ENCODE assay signal across 22 cellular contexts in the genomic region with DNA sequence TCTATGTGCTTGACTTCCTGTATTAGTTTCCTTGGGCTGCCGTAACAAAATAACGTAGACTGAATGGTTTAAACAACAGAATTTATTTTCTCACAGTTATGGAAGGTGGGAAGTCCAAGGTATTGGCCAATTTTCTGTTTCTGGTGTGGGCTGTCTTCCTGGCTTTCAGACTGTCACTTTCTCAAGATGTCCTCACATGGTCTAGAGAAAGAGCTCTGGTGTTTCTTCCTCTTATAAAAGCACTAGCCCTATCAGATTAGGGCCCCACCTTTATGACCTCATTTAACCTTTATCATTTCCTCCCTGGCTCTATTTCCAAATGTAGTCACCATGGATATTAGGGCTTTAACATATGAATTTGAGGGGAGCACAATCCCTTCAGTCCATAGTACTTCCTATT.
"Had no signal": no experiment of that assay in that cellular context is flagged by ENCODE, and none has a peak within 500 bp of the region (broad histone marks: within the 10 kb centered on the region; RNA-seq: fewer than 3 reads in every experiment).

No MANE protein-coding gene starts in this region.

- H3K27ac Mint-ChIP-seq: activated CD8-positive, alpha-beta T cell treated with anti-CD3 and anti-CD28 coated beads for 36 hours; activated naive CD8-positive, alpha-beta T cell treated with anti-CD3 and anti-CD28 coated beads, Interleukin-2, amount 10 ng/mL, durations not matched to agents 7 days and 5 days; activated T-cell treated with anti-CD3 and anti-CD28 coated beads, Interleukin-2, amount 50 U/mL, for 72 hours; mesothelial cell of epicardium; T-cell had no signal

- DNase-seq: activated CD4-positive, alpha-beta T cell treated with anti-CD3 and anti-CD28 coated beads for 4 hours; activated CD8-positive, alpha-beta memory T cell treated with anti-CD3 and anti-CD28 coated beads, Interleukin-2, amount 50 U/mL, for 4 hours; activated CD8-positive, alpha-beta T cell treated with anti-CD3 and anti-CD28 coated beads for 36 hours; activated gamma-delta T cell treated with Interleukin-2 at 50 U/mL for 16 hours; activated naive CD8-positive, alpha-beta T cell treated with anti-CD3 and anti-CD28 coated beads, Interleukin-2, amount 10 ng/mL, durations not matched to agents 7 days and 5 days; activated T-cell treated with anti-CD3 and anti-CD28 coated beads, Interleukin-2, amount 50 U/mL, for 72 hours; aorta; gastrocnemius medialis; kidney; occipital lobe; stimulated activated CD4-positive, alpha-beta T cell treated with anti-CD3 and anti-CD28 coated beads, Interleukin-12 subunit alpha, Interleukin-12 subunit beta, amount 100 ng/mL, for 4 hours; stimulated activated CD4-positive, alpha-beta T cell treated with anti-CD3 and anti-CD28 coated beads, Interleukin-4, amount 100 ng/mL, for 1 hour; stimulated activated CD8-positive, alpha-beta memory T cell treated with anti-CD3 and anti-CD28 coated beads, Interleukin-4, amount 100 ng/mL, for 48 hours; stimulated activated naive CD8-positive, alpha-beta T cell treated with anti-CD3 and anti-CD28 coated beads, Interleukin-15, Interleukin-2, amounts not matched to agents 100 U/mL and 50 U/mL, for 24 hours; T-cell; T1000; upper lobe of left lung had no signal

- H3K36me3 ChIP-seq: breast epithelium, gastrocnemius medialis, suprapubic skin had no signal

- H3K27me3 ChIP-seq: breast epithelium, gastrocnemius medialis, suprapubic skin, upper lobe of left lung had no signal

- H3K4me3 Mint-ChIP-seq: activated CD8-positive, alpha-beta T cell treated with anti-CD3 and anti-CD28 coated beads for 36 hours; activated naive CD8-positive, alpha-beta T cell treated with anti-CD3 and anti-CD28 coated beads, Interleukin-2, amount 10 ng/mL, durations not matched to agents 7 days and 5 days; activated T-cell treated with anti-CD3 and anti-CD28 coated beads, Interleukin-2, amount 50 U/mL, for 72 hours; mesothelial cell of epicardium; T-cell had no signal

- H3K9me3 ChIP-seq: breast epithelium, gastrocnemius medialis, suprapubic skin, upper lobe of left lung had no signal

- H3K4me1 ChIP-seq: breast epithelium, gastrocnemius medialis had no signal

- H3K9me3 Mint-ChIP-seq: activated CD8-positive, alpha-beta T cell treated with anti-CD3 and anti-CD28 coated beads for 36 hours; activated naive CD8-positive, alpha-beta T cell treated with anti-CD3 and anti-CD28 coated beads, Interleukin-2, amount 10 ng/mL, durations not matched to agents 7 days and 5 days; activated T-cell treated with anti-CD3 and anti-CD28 coated beads, Interleukin-2, amount 50 U/mL, for 72 hours; T-cell had no signal

- ATAC-seq: activated CD8-positive, alpha-beta T cell treated with anti-CD3 and anti-CD28 coated beads for 36 hours; activated T-cell treated with anti-CD3 and anti-CD28 coated beads, Interleukin-2, amount 50 U/mL, for 72 hours; gastrocnemius medialis; sciatic nerve; stimulated activated naive CD8-positive, alpha-beta T cell treated with anti-CD3 and anti-CD28 coated beads, Interleukin-15, Interleukin-2, amounts not matched to agents 100 U/mL and 50 U/mL, for 24 hours; T-cell had no signal

- H3K36me3 Mint-ChIP-seq: activated naive CD8-positive, alpha-beta T cell treated with anti-CD3 and anti-CD28 coated beads, Interleukin-2, amount 10 ng/mL, durations not matched to agents 7 days and 5 days; T-cell had no signal

- H3K4me3 ChIP-seq: breast epithelium, gastrocnemius medialis, suprapubic skin, upper lobe of left lung had no signal

- H3K27me3 Mint-ChIP-seq: progenitor cell of endocrine pancreas had no signal

- H3K27ac ChIP-seq: breast epithelium, gastrocnemius medialis, suprapubic skin, upper lobe of left lung had no signal
